In the genomic region with DNA sequence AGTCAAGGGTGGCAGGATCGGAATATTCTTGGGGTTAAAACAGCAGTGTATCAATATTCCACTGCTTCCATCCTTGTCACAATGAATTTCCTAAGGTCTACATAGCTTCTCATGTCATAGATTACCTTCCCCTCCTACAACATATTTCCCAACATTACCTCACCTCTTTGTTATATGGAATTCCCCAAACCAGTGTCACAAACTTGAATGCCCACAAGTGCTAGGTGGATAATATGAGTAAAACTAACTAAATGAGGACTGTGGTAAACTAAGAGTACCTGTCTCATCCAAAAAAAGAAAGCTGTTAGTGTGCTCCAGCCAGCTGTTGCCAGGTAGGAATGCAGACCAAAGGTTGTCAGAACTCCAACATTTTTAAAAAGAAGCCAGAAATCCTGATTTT, we compare ENCODE assay signal across 17 cellular contexts. TPM values are rescaled to one million over a fixed set of nuclear protein-coding genes. Genes with fewer than 3 reads are reported as not detected.
DNase-seq lines count a peak whose midpoint lies in the region; ATAC-seq, FAIRE-seq and TF ChIP-seq lines count a peak whose summit lies in the region.
"Had no signal": no experiment of that assay in that cellular context is flagged by ENCODE, and none has a peak within 500 bp of the region (broad histone marks: within the 10 kb centered on the region; RNA-seq: fewer than 3 reads in every experiment).

No MANE protein-coding gene starts in this region.

- H3K4me1 ChIP-seq in astrocyte (ENCODE audit: insufficient read depth, low read length) (peaks cover 15% of the 10 kb centered on the region), aorta (ENCODE audit: control insufficient read depth in 1 of 2, insufficient read depth in 2 of 2, low read length in 2 of 2) (no peaks in the 10 kb centered on the region)

- no peak overlapping the region for H3K9ac ChIP-seq in astrocyte (ENCODE audit: low read length)
- H3K9ac ChIP-seq: KMS-11 had no signal

- DNase-seq in GM12892 (ENCODE audit: insufficient read length) (no peak), astrocyte (ENCODE audit: low read depth) (peak; percentile 22), glomerular visceral epithelial cell (ENCODE audit: extremely low spot score) (peak; percentile 18), COLO829 (ENCODE audit: low spot score) (no peak), aorta (no peak)
- no peak for DNase-seq in CD4-positive, alpha-beta T cell
- DNase-seq in stimulated activated CD4-positive, alpha-beta T cell treated with anti-CD3 and anti-CD28 coated beads, Interleukin-12 subunit alpha, Interleukin-12 subunit beta, amount 100 ng/mL, for 4 hours = no peak
- DNase-seq: ACHN, EL, NCI-H1048, NCI-H2081 treated with DMSO at 0.1 percent for 48 hours, NCI-H524 treated with DMSO at 0.1 percent for 48 hours had no signal

- no peaks in the 10 kb centered on the region for H4K20me1 ChIP-seq in astrocyte (ENCODE audit: insufficient read depth, low read length)

- no peak overlapping the region for H3K27ac Mint-ChIP-seq in astrocyte (ENCODE audit: unreplicated experiment)
- no peak overlapping the region for H3K27ac Mint-ChIP-seq in CD4-positive, alpha-beta T cell
- H3K27ac Mint-ChIP-seq: GM23338 had no signal

- intact Hi-C loops in CD4-positive, alpha-beta T cell (cut with DNase I, micrococcal nuclease) = no loop called here
- intact Hi-C loops in aorta (cut with DNase I) = no loop called here

- 93 to 95% methylated on average over 1 of the region's 1 CpG for WGBS in aorta, 2 donors

- H3K9me3 Mint-ChIP-seq in astrocyte (ENCODE audit: unreplicated experiment) = no peaks in the 10 kb centered on the region
- H3K9me3 Mint-ChIP-seq in CD4-positive, alpha-beta T cell = no peaks in the 10 kb centered on the region
- H3K9me3 Mint-ChIP-seq: GM23338 had no signal

- POLR2A ChIA-PET in CD4-positive, alpha-beta T cell (lab: Charles Lee) = no interaction called here

- H3K27ac ChIP-seq in astrocyte (ENCODE audit: low read depth, low read length) = no peak overlapping the region
- no peak overlapping the region for H3K27ac ChIP-seq in CD4-positive, alpha-beta T cell (ENCODE audit: low read depth, low read length)
- H3K27ac ChIP-seq in aorta (ENCODE audit: low read depth in 1 of 2, low read length in 2 of 2) = no peak overlapping the region
- H3K27ac ChIP-seq: KMS-11 had no signal

- no peaks in the 10 kb centered on the region for H3K36me3 ChIP-seq in astrocyte (ENCODE audit: insufficient read depth, low read length)
- H3K36me3 ChIP-seq in aorta (ENCODE audit: control insufficient read depth in 1 of 2, insufficient read depth in 2 of 2, low read length in 1 of 2) = no peaks in the 10 kb centered on the region

- TF ChIP-seq CTCF in astrocyte (IDR thresholded peaks at IDR 0.05; ENCODE audit: insufficient read depth, low read depth, low read length) = no peak
- TF ChIP-seq CTCF in CD4-positive, alpha-beta T cell (IDR thresholded peaks at IDR 0.05) = no peak

- H3K27me3 ChIP-seq in astrocyte (ENCODE audit: insufficient read depth, low read length) = no peaks in the 10 kb centered on the region
- H3K27me3 ChIP-seq in CD4-positive, alpha-beta T cell (ENCODE audit: control insufficient read depth, insufficient read depth, low read length) = no peaks in the 10 kb centered on the region
- no peaks in the 10 kb centered on the region for H3K27me3 ChIP-seq in aorta (ENCODE audit: control insufficient read depth in 1 of 2, insufficient read depth in 2 of 2, low read length in 1 of 2)

- ATAC-seq in HG02610 (IDR thresholded peaks at IDR 0.05; ENCODE audit: unreplicated experiment) (peak; percentile 59), aorta (ENCODE audit: low FRiP score) (no peak)
- ATAC-seq in CD4-positive, alpha-beta T cell (ENCODE audit: poor library complexity) = no peak
- ATAC-seq: GM23338, Panc1, Right ventricle myocardium inferior had no signal

- H3K27me3 Mint-ChIP-seq in astrocyte (ENCODE audit: low read depth, unreplicated experiment) = no peaks in the 10 kb centered on the region
- no peaks in the 10 kb centered on the region for H3K27me3 Mint-ChIP-seq in CD4-positive, alpha-beta T cell

- no peak overlapping the region for H2AFZ ChIP-seq in astrocyte (ENCODE audit: low read depth, low read length)
- H2AFZ ChIP-seq: GM23338 had no signal

- FAIRE-seq in GM12892 (lab: Jason Lieb, UNC) = peak; percentile 14
- no peak for FAIRE-seq in astrocyte (lab: Jason Lieb, UNC)

- no peak for TF ChIP-seq POLR2A in GM12892 (IDR thresholded peaks at IDR 0.05; ENCODE audit: low read depth, low read length)

- CTCF ChIA-PET in CD4-positive, alpha-beta T cell (lab: Charles Lee) = no interaction called here

- H3K4me3 ChIP-seq in astrocyte (ENCODE audit: insufficient read depth, low read depth, low read length) = no peak overlapping the region
- H3K4me3 ChIP-seq in aorta (ENCODE audit: low read length in 2 of 2) = no peak overlapping the region
- H3K4me3 ChIP-seq: GM23338 had no signal

- no peaks in the 10 kb centered on the region for H3K79me2 ChIP-seq in astrocyte (ENCODE audit: insufficient read depth, low read length)

- H3K9me3 ChIP-seq in astrocyte (ENCODE audit: insufficient read depth, low read depth, low read length) (no peaks in the 10 kb centered on the region), aorta (ENCODE audit: control insufficient read depth, low read length) (no peaks in the 10 kb centered on the region)
- H3K9me3 ChIP-seq in CD4-positive, alpha-beta T cell (ENCODE audit: control insufficient read depth, low read length) = no peaks in the 10 kb centered on the region

- H3K36me3 Mint-ChIP-seq in astrocyte (ENCODE audit: low read depth, unreplicated experiment) = no peaks in the 10 kb centered on the region
- H3K36me3 Mint-ChIP-seq in CD4-positive, alpha-beta T cell (ENCODE audit: low read depth) = no peaks in the 10 kb centered on the region

- peaks cover 14% of the 10 kb centered on the region for H3K4me1 Mint-ChIP-seq in astrocyte (ENCODE audit: low read depth, unreplicated experiment)
- H3K4me1 Mint-ChIP-seq in CD4-positive, alpha-beta T cell (ENCODE audit: low read depth) = no peaks in the 10 kb centered on the region
- H3K4me1 Mint-ChIP-seq: GM23338 had no signal

- no peak overlapping the region for H3K4me3 Mint-ChIP-seq in astrocyte (ENCODE audit: unreplicated experiment)
- no peak overlapping the region for H3K4me3 Mint-ChIP-seq in CD4-positive, alpha-beta T cell
- H3K4me3 Mint-ChIP-seq: GM23338 had no signal

- H3K4me2 ChIP-seq in astrocyte (ENCODE audit: low read length) = no peak overlapping the region
- H3K4me2 ChIP-seq: GM23338, KMS-11 had no signal

RNA-seq across cellular contexts. Expression of a gene that starts 17.0 kb away (rescaled TPM):
- polyA plus RNA-seq in GM12892 (2012; ENCODE audit: missing spikeins) = 38.0 TPM
- total RNA-seq in astrocyte = 71.2 and 72.4 TPM in 2 replicates
- 10 to 100 TPM; 65.2 to 73.0 TPM for total RNA-seq in CD4-positive, alpha-beta T cell
- total RNA-seq in aorta = 100 to 1,000 TPM; 108 to 130 TPM
- 100 to 1,000 TPM; 119 to 121 TPM for polyA plus RNA-seq in aorta

RNA-seq across cellular contexts. Expression of a gene that starts 51.7 kb away (rescaled TPM):
- 18.5 TPM for polyA plus RNA-seq in GM12892 (2012; ENCODE audit: missing spikeins)
- total RNA-seq in astrocyte (73.4 and 84.9 TPM in 2 replicates), aorta (100 to 1,000 TPM; 100 to 110 TPM)
- total RNA-seq in CD4-positive, alpha-beta T cell = 10 to 100 TPM; 39.2 to 43.0 TPM
- 10 to 100 TPM; 12.1 to 16.3 TPM for polyA plus RNA-seq in aorta

Comparison
In these comparisons a context has a peak if more than half of its experiments do, and no peak if none do; other contexts are left out.
1. DNase-seq: peak in astrocyte (single experiment) and glomerular visceral epithelial cell (single experiment); none in GM12892 (single experiment), COLO829 (single experiment), CD4-positive, alpha-beta T cell (0 of 10), aorta (0 of 2) and stimulated activated CD4-positive, alpha-beta T cell treated with anti-CD3 and anti-CD28 coated beads, Interleukin-12 subunit alpha, Interleukin-12 subunit beta, amount 100 ng/mL, for 4 hours (single experiment).